In genomic region chr1:29916656-29917369, GRCh38 we compare ENCODE assay signal across 10 cellular contexts.
"Had no signal": no experiment of that assay in that cellular context is flagged by ENCODE, and none has a peak within 500 bp of the region (broad histone marks: within the 10 kb centered on the region; RNA-seq: fewer than 3 reads in every experiment).

No MANE protein-coding gene starts in this region.

- H3K9ac ChIP-seq: GM23248 had no signal

- H3K36me3 ChIP-seq: HAP-1 had no signal

- H3K27ac ChIP-seq: GM23248 had no signal

- DNase-seq: GM23248, GOT3, H7, H9, HCEC 1CT, HFFc6 had no signal

- H3K4me1 ChIP-seq: HAP-1 had no signal

- H3K4me3 Mint-ChIP-seq: GM23338, H9, HFFc6 had no signal

- FAIRE-seq: H54 had no signal

- H3K4me3 ChIP-seq: GM23248, GM23338, HAP-1 had no signal

- H3K27ac Mint-ChIP-seq: GM23338, H9, HFFc6 had no signal

- ATAC-seq: GM23338, HCT116 had no signal

- H3K9me3 ChIP-seq: HAP-1 had no signal

- H3K4me2 ChIP-seq: GM23338 had no signal

- H2AFZ ChIP-seq: GM23248, GM23338 had no signal
